Comparison of ENCODE assay signal across 13 cellular contexts in the genomic region with DNA sequence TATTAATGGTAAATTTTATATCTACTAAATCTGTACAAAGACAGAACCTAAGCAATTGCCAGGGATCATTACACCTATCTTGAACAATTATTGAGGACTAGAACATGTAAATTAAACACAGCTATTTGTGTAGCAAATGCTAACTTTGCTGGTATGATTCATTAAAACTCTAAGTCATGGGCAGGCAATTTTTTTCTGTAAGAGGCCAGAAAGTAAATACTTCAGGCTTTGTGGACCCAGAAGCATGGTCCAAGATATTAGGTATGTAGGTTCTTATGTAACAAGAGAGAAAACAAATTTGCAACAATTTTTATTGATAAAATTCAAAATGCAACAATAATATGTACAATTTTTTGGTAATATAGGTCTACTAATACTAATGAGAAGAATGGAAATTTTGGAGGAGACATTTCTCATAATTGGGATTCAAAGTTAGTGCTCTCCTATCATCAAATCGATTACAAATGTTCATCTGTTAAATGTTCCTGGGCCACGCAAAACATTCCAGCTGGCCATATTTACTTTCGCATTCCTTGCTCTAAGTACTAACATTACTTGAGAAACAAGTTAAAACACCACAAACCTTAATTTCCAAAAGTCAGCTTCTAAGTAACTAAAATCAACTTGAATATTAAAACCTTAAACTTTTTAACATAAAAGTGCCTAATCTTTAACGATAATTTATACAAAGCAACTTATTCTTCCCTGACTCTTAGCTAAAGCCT. TPM values are rescaled to one million over a fixed set of nuclear protein-coding genes. Genes with fewer than 3 reads are reported as not detected.
DNase-seq lines count a peak whose midpoint lies in the region; ATAC-seq and TF ChIP-seq lines count a peak whose summit lies in the region.
"Had no signal": no experiment of that assay in that cellular context is flagged by ENCODE, and none has a peak within 500 bp of the region (broad histone marks: within the 10 kb centered on the region; RNA-seq: fewer than 3 reads in every experiment).

No MANE protein-coding gene starts in this region.

- H2AK5ac ChIP-seq in mesenchymal stem cell (ENCODE audit: low read length, severe bottlenecking), result no peak overlapping the region

- H4K8ac ChIP-seq in mesenchymal stem cell (ENCODE audit: low read length), result no peak overlapping the region

- no peak overlapping the region for H3K27ac ChIP-seq in CD4-positive, CD25-positive, alpha-beta regulatory T cell (ENCODE audit: insufficient read depth, low read length, poor library complexity, severe bottlenecking)
- H3K27ac ChIP-seq in mesenchymal stem cell (ENCODE audit: low read length, poor library complexity, severe bottlenecking), result no peak overlapping the region

- no peaks in the 10 kb centered on the region for H3K79me1 ChIP-seq in mesenchymal stem cell (replicated peaks; ENCODE audit: low read length, poor library complexity, severe bottlenecking)

- H2BK5ac ChIP-seq in mesenchymal stem cell (ENCODE audit: low read depth, low read length, poor library complexity, severe bottlenecking), result no peak overlapping the region

- H3K9me3 ChIP-seq in CD4-positive, CD25-positive, alpha-beta regulatory T cell (ENCODE audit: control insufficient read depth in 2 of 2, low read length in 2 of 2), result no peaks in the 10 kb centered on the region
- H3K9me3 ChIP-seq in mesenchymal stem cell (ENCODE audit: control insufficient read depth, low read length), result no peaks in the 10 kb centered on the region

- peaks cover 8% of the 10 kb centered on the region for H3K36me3 Mint-ChIP-seq in CD4-positive, CD25-positive, alpha-beta regulatory T cell
- peaks cover 22% of the 10 kb centered on the region for H3K36me3 Mint-ChIP-seq in HFFc6 (ENCODE audit: low read depth)
- H3K36me3 Mint-ChIP-seq in central memory CD8-positive, alpha-beta T cell (ENCODE audit: insufficient read depth), result peaks cover 3% of the 10 kb centered on the region

- peak overlapping the region in 1 of 3 donors; percentile 6 for H3K27ac Mint-ChIP-seq in CD4-positive, CD25-positive, alpha-beta regulatory T cell
- peak overlapping the region; percentile 6 for H3K27ac Mint-ChIP-seq in HFFc6
- H3K27ac Mint-ChIP-seq in central memory CD8-positive, alpha-beta T cell (ENCODE audit: low read depth), result peak overlapping the region; percentile 17
- H3K27ac Mint-ChIP-seq: dendritic cell treated with granulocyte-macrophage colony-stimulating factor and Interleukin-4, amounts not matched to agents 40 ng/mL and 50 ng/mL, for 4 days had no signal

- DNase-seq in CD4-positive, CD25-positive, alpha-beta regulatory T cell, result no peak
- DNase-seq in HFFc6 (no peak), mesenchymal stem cell (peak; percentile 54), DMS53 (lab: John Stamatoyannopoulos, UW) (no peak), NCI-H748 (lab: John Stamatoyannopoulos, UW; ENCODE audit: unreplicated experiment) (no peak), NCI-H2107 (lab: John Stamatoyannopoulos, UW) (no peak)
- DNase-seq in central memory CD8-positive, alpha-beta T cell (ENCODE audit: low spot score in 2 of 2), result no peak
- no peak for DNase-seq in activated CD8-positive, alpha-beta memory T cell treated with anti-CD3 and anti-CD28 coated beads, Interleukin-2, amount 50 U/mL, for 4 hours
- DNase-seq: activated T-cell treated with anti-CD3 and anti-CD28 coated beads, Interleukin-2, amount 50 U/mL, for 4 hours; NCI-H1105 treated with DMSO at 0.1 percent for 48 hours; NK-92 treated with Interleukin-12 subunit alpha and Interleukin-12 subunit beta, amount 100 ng/mL, for 24 hours; T1000 had no signal

- no peaks in the 10 kb centered on the region for H3K27me3 Mint-ChIP-seq in CD4-positive, CD25-positive, alpha-beta regulatory T cell
- no peaks in the 10 kb centered on the region for H3K27me3 Mint-ChIP-seq in HFFc6 (ENCODE audit: insufficient read depth)
- no peaks in the 10 kb centered on the region for H3K27me3 Mint-ChIP-seq in central memory CD8-positive, alpha-beta T cell
- H3K27me3 Mint-ChIP-seq: dendritic cell treated with granulocyte-macrophage colony-stimulating factor and Interleukin-4, amounts not matched to agents 40 ng/mL and 50 ng/mL, for 4 days had no signal

- H3K27me3 ChIP-seq in CD4-positive, CD25-positive, alpha-beta regulatory T cell (ENCODE audit: control insufficient read depth, insufficient read depth, low read length), result no peaks in the 10 kb centered on the region
- H3K27me3 ChIP-seq in mesenchymal stem cell (ENCODE audit: control insufficient read depth in 1 of 2, insufficient read depth in 1 of 2, low read length in 2 of 2), result no peaks in the 10 kb centered on the region

- no peak for ATAC-seq in CD4-positive, CD25-positive, alpha-beta regulatory T cell (ENCODE audit: low read depth in 2 of 2)
- ATAC-seq in central memory CD8-positive, alpha-beta T cell (replicated peaks; ENCODE audit: extremely low read depth, poor library complexity, severe bottlenecking), result no peak
- ATAC-seq: activated T-cell treated with anti-CD3 and anti-CD28 coated beads, Interleukin-2, amount 50 U/mL, for 4 hours had no signal

- H3K18ac ChIP-seq in mesenchymal stem cell (ENCODE audit: low read depth in 1 of 2, low read length in 2 of 2), result no peak overlapping the region

- H2BK15ac ChIP-seq in mesenchymal stem cell (ENCODE audit: low read depth, poor library complexity, severe bottlenecking), result no peak overlapping the region

- peaks cover 31 to 63% (median 43%) of the 10 kb centered on the region in 4 donors for H3K4me1 Mint-ChIP-seq in CD4-positive, CD25-positive, alpha-beta regulatory T cell
- peaks cover 65% of the 10 kb centered on the region for H3K4me1 Mint-ChIP-seq in HFFc6 (ENCODE audit: low read depth)
- H3K4me1 Mint-ChIP-seq in central memory CD8-positive, alpha-beta T cell, result peaks cover 51% of the 10 kb centered on the region

- 71% methylated on average over 3 of the region's 4 CpGs for WGBS in mesenchymal stem cell

- H3K14ac ChIP-seq in mesenchymal stem cell (ENCODE audit: low read length in 2 of 2), result no peak overlapping the region

- H3K4me3 Mint-ChIP-seq in CD4-positive, CD25-positive, alpha-beta regulatory T cell, result peak overlapping the region in 2 of 4 donors; percentile 2 to 34
- H3K4me3 Mint-ChIP-seq in HFFc6, result peak overlapping the region; percentile 58
- no peak overlapping the region for H3K4me3 Mint-ChIP-seq in central memory CD8-positive, alpha-beta T cell
- H3K4me3 Mint-ChIP-seq: activated T-cell treated with anti-CD3 and anti-CD28 coated beads, Interleukin-2, amount 50 U/mL, for 4 hours had no signal

- H3K36me3 ChIP-seq in CD4-positive, CD25-positive, alpha-beta regulatory T cell (ENCODE audit: control insufficient read depth, insufficient read depth, low read length), result peaks cover 3% of the 10 kb centered on the region
- peaks cover 0 to 4% of the 10 kb centered on the region in 2 experiments for H3K36me3 ChIP-seq in mesenchymal stem cell (ENCODE audit: control insufficient read depth in 1 of 2, insufficient read depth in 2 of 2, low read depth in 1 of 2, low read length in 2 of 2)

- H3K9ac ChIP-seq in mesenchymal stem cell (ENCODE audit: low read length), result peak overlapping the region; percentile 98

- no peaks in the 10 kb centered on the region for H3K9me3 Mint-ChIP-seq in CD4-positive, CD25-positive, alpha-beta regulatory T cell
- H3K9me3 Mint-ChIP-seq in HFFc6, result no peaks in the 10 kb centered on the region
- H3K9me3 Mint-ChIP-seq in central memory CD8-positive, alpha-beta T cell, result no peaks in the 10 kb centered on the region
- H3K9me3 Mint-ChIP-seq: activated T-cell treated with anti-CD3 and anti-CD28 coated beads, Interleukin-2, amount 50 U/mL, for 4 hours; dendritic cell treated with granulocyte-macrophage colony-stimulating factor and Interleukin-4, amounts not matched to agents 40 ng/mL and 50 ng/mL, for 4 days had no signal

- no peak overlapping the region for H4K91ac ChIP-seq in mesenchymal stem cell (ENCODE audit: low read length)

- H3K4me1 ChIP-seq in CD4-positive, CD25-positive, alpha-beta regulatory T cell (ENCODE audit: control insufficient read depth, insufficient read depth, low read length, poor library complexity, severe bottlenecking), result peaks cover 43% of the 10 kb centered on the region
- peaks cover 4% of the 10 kb centered on the region for H3K4me1 ChIP-seq in mesenchymal stem cell (ENCODE audit: control insufficient read depth, insufficient read depth, low read depth, low read length)

- peak overlapping the region; percentile 48 for H3K4me3 ChIP-seq in CD4-positive, CD25-positive, alpha-beta regulatory T cell (ENCODE audit: low read depth, low read length)
- peak overlapping the region in 1 of 2 experiments; percentile 99 for H3K4me3 ChIP-seq in mesenchymal stem cell (ENCODE audit: insufficient read depth in 1 of 2, low read depth in 1 of 2, low read length in 2 of 2)

- peak overlapping the region; percentile 49 for H3K4me2 ChIP-seq in mesenchymal stem cell (ENCODE audit: low read length, poor library complexity, severe bottlenecking)

- no peak overlapping the region for H2AFZ ChIP-seq in mesenchymal stem cell (ENCODE audit: low read depth, low read length)

- H2BK120ac ChIP-seq in mesenchymal stem cell (ENCODE audit: low read depth, low read length), result no peak overlapping the region

- no peak overlapping the region for H3K23ac ChIP-seq in mesenchymal stem cell (ENCODE audit: low read length in 2 of 2)

- no peak for TF ChIP-seq CTCF in HFFc6 (IDR thresholded peaks at IDR 0.05)

- no peak overlapping the region for H3K4ac ChIP-seq in mesenchymal stem cell (ENCODE audit: low read depth in 1 of 2, low read length in 2 of 2)

- no peak overlapping the region for H2BK12ac ChIP-seq in mesenchymal stem cell (ENCODE audit: low read length in 2 of 2)

RNA-seq across cellular contexts. Expression of gene TMEM30A, which starts 4.3 kb away (rescaled TPM):
- total RNA-seq in CD4-positive, CD25-positive, alpha-beta regulatory T cell, result 32.5 TPM
- 10 to 100 TPM; 34.4 to 45.5 (median 41.5) TPM for polyA plus RNA-seq in CD4-positive, CD25-positive, alpha-beta regulatory T cell
- 100 to 1,000 TPM; 154 to 232 (median 192) TPM for total RNA-seq in HFFc6 (2021; fragmentation: NEBNext Ultra II Directional; extraction: Animal tissue kit (Norgen Biotek cat#: 25700))
- 154 TPM for polyA plus RNA-seq in mesenchymal stem cell (2013, experiment 1 of 2)
- 164 TPM for polyA plus RNA-seq in mesenchymal stem cell (2013, experiment 2 of 2)

RNA-seq across cellular contexts. Expression of gene COX7A2, which starts 36.7 kb away (rescaled TPM):
- 216 TPM for total RNA-seq in CD4-positive, CD25-positive, alpha-beta regulatory T cell
- 1,000 to 10,000 TPM in 2 of 4 donors, 100 to 1,000 TPM in 2; 978 to 1,158 (median 1,005) TPM for polyA plus RNA-seq in CD4-positive, CD25-positive, alpha-beta regulatory T cell
- total RNA-seq in HFFc6 (2021; fragmentation: NEBNext Ultra II Directional; extraction: Animal tissue kit (Norgen Biotek cat#: 25700)), result 100 to 1,000 TPM; 473 to 536 (median 489) TPM
- polyA plus RNA-seq in mesenchymal stem cell (2013, experiment 1 of 2), result 986 TPM
- 1,021 TPM for polyA plus RNA-seq in mesenchymal stem cell (2013, experiment 2 of 2)
